ENCODE assay signal across 8 cellular contexts in the genomic region with DNA sequence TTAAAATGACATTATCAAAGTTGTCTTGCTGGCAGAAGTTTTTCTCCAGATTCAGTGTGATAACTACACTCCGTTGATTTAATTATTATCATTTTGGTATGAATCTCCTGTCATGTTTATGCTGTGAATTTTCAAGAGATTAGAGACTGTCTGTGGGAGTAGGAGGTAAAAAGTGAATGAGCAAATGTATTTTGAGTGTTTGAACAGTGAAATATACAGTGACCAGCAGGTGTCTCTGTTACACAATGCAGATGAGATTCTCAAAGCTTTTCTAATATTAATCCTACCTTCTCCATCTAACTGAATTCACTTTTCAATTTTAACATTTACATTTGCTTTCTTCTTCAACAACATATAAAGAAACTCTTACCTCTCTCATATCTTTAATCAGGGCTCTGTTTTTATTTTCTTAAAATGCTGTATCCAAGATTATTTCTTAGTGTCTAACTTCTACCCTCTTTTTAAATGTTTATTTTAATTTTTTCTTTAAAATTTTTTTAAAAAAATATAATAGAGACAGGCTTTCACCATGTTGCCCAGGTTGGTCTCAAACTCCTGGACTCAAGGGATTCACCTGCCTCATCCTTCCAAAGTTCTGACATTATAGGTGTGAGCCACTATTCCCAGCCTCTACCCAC. TPM values are rescaled to one million over a fixed set of nuclear protein-coding genes. Genes with fewer than 3 reads are reported as not detected.
A peak's percentile ranks its signal among the peaks of the same experiment; 100 is the strongest.
DNase-seq lines count a peak whose midpoint lies in the region; ATAC-seq, FAIRE-seq and TF ChIP-seq lines count a peak whose summit lies in the region.

No MANE protein-coding gene starts in this region.

- ATAC-seq in heart left ventricle (no peak), Right ventricle myocardium inferior (no peak), SK-N-SH treated with all-trans-retinoic acid at 6 μM for 48 hours (peak; percentile 73), foreskin keratinocyte (peak; percentile 45), HG02840 (IDR thresholded peaks at IDR 0.05; ENCODE audit: low FRiP score, unreplicated experiment) (no peak)

- H3K4me3 ChIP-seq in heart left ventricle (no peak overlapping the region), small intestine (ENCODE audit: low read depth in 1 of 2, low read length in 2 of 2) (no peak overlapping the region)

- WGBS in heart left ventricle, 4 donors, result 21 to 38% (median 30%) methylated on average over 1 of the region's 1 CpG
- 27 to 42% (median 37%) methylated on average over 1 of the region's 1 CpG for WGBS in small intestine, 3 donors

- H3K4me1 ChIP-seq in heart left ventricle, result no peaks in the 10 kb centered on the region
- H3K4me1 ChIP-seq in foreskin keratinocyte, result no peaks in the 10 kb centered on the region
- no peaks in the 10 kb centered on the region for H3K4me1 ChIP-seq in small intestine (ENCODE audit: control insufficient read depth in 2 of 2, insufficient read depth in 1 of 2, low read depth in 1 of 2, low read length in 1 of 2)

- FAIRE-seq in HTR-8/SVneo (lab: Jason Lieb, UNC), result no peak
- no peak for FAIRE-seq in small intestine (lab: Jason Lieb, UNC)

- H3K9me3 ChIP-seq in heart left ventricle, result peaks cover 0 to 6% (median 0%) of the 10 kb centered on the region in 12 donors
- no peaks in the 10 kb centered on the region for H3K9me3 ChIP-seq in small intestine (ENCODE audit: control insufficient read depth, low read depth)

- no peaks in the 10 kb centered on the region for H3K36me3 ChIP-seq in heart left ventricle
- no peaks in the 10 kb centered on the region for H3K36me3 ChIP-seq in small intestine (ENCODE audit: control insufficient read depth in 2 of 2, insufficient read depth in 2 of 2, low read length in 2 of 2)

- DNase-seq in heart left ventricle (no peak), Right ventricle myocardium inferior (ENCODE audit: missing footprints) (no peak), HTR-8/SVneo (ENCODE audit: insufficient read length, low spot score) (peak; percentile 23), foreskin keratinocyte (peak in 1 of 2 donors; percentile 15), small intestine (peak; percentile 33), cortex of kidney (lab: John Stamatoyannopoulos, UW) (no peak)

- H3K27ac ChIP-seq in heart left ventricle, result no peak overlapping the region
- H3K27ac ChIP-seq in foreskin keratinocyte, result no peak overlapping the region
- no peak overlapping the region for H3K27ac ChIP-seq in small intestine (ENCODE audit: low read depth in 1 of 2, low read length in 1 of 2)

- TF ChIP-seq CTCF in heart left ventricle (IDR thresholded peaks at IDR 0.05) (peak; percentile 29 to 67 (median 52)), foreskin keratinocyte (conservative IDR thresholded peaks at IDR 0.05) (peak; percentile 78)

- H3K27me3 ChIP-seq in heart left ventricle (no peaks in the 10 kb centered on the region), foreskin keratinocyte (no peaks in the 10 kb centered on the region), small intestine (ENCODE audit: control insufficient read depth in 2 of 2, insufficient read depth in 2 of 2, low read length in 2 of 2) (no peaks in the 10 kb centered on the region)

- intact Hi-C loops in heart left ventricle (cut with DNase I) (loop anchor here in 6 of 10 donors (5.0 to 10.0 kb wide), 3 partner anchors 1081 to 1191 kb away; no protein-coding TSS in a partner anchor), Right ventricle myocardium inferior (cut with DNase I) (loop anchor here (5.0 to 10.0 kb wide), 2 partner anchors 139 to 1189 kb away; no protein-coding TSS in a partner anchor)

- no peak for TF ChIP-seq POLR2A in heart left ventricle (IDR thresholded peaks at IDR 0.05)

TF ChIP-seq in SK-N-SH treated with all-trans-retinoic acid at 6 μM for 48 hours, 23 proteins besides CTCF, POLR2A, EP300 and RAD21:
- TF ChIP-seq BACH2 (CRISPR knock-in tag; IDR thresholded peaks at IDR 0.05; ENCODE audit: borderline replicate concordance) (no peak), ZNF70 (CRISPR knock-in tag; IDR thresholded peaks at IDR 0.05) (no peak), GLIS3 (CRISPR knock-in tag; IDR thresholded peaks at IDR 0.05) (no peak), CSDC2 (CRISPR knock-in tag; IDR thresholded peaks at IDR 0.05) (no peak), ISL1 (CRISPR knock-in tag; IDR thresholded peaks at IDR 0.05) (no peak), ZFP3 (CRISPR knock-in tag; IDR thresholded peaks at IDR 0.05) (no peak), ZNF565 (CRISPR knock-in tag; conservative IDR thresholded peaks at IDR 0.05; ENCODE audit: low read depth) (no peak), SNAI2 (CRISPR knock-in tag; IDR thresholded peaks at IDR 0.05) (no peak)
- TF ChIP-seq, protein P1, sequence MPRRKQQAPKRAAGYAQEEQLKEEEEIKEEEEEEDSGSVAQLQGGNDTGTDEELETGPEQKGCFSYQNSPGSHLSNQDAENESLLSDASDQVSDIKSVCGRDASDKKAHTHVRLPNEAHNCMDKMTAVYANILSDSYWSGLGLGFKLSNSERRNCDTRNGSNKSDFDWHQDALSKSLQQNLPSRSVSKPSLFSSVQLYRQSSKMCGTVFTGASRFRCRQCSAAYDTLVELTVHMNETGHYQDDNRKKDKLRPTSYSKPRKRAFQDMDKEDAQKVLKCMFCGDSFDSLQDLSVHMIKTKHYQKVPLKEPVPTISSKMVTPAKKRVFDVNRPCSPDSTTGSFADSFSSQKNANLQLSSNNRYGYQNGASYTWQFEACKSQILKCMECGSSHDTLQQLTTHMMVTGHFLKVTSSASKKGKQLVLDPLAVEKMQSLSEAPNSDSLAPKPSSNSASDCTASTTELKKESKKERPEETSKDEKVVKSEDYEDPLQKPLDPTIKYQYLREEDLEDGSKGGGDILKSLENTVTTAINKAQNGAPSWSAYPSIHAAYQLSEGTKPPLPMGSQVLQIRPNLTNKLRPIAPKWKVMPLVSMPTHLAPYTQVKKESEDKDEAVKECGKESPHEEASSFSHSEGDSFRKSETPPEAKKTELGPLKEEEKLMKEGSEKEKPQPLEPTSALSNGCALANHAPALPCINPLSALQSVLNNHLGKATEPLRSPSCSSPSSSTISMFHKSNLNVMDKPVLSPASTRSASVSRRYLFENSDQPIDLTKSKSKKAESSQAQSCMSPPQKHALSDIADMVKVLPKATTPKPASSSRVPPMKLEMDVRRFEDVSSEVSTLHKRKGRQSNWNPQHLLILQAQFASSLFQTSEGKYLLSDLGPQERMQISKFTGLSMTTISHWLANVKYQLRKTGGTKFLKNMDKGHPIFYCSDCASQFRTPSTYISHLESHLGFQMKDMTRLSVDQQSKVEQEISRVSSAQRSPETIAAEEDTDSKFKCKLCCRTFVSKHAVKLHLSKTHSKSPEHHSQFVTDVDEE (CRISPR knock-in tag; IDR thresholded peaks at IDR 0.05), result no peak
- TF ChIP-seq, protein P2, sequence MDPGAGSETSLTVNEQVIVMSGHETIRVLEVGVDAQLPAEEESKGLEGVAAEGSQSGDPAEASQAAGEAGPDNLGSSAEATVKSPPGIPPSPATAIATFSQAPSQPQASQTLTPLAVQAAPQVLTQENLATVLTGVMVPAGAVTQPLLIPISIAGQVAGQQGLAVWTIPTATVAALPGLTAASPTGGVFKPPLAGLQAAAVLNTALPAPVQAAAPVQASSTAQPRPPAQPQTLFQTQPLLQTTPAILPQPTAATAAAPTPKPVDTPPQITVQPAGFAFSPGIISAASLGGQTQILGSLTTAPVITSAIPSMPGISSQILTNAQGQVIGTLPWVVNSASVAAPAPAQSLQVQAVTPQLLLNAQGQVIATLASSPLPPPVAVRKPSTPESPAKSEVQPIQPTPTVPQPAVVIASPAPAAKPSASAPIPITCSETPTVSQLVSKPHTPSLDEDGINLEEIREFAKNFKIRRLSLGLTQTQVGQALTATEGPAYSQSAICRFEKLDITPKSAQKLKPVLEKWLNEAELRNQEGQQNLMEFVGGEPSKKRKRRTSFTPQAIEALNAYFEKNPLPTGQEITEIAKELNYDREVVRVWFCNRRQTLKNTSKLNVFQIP (CRISPR knock-in tag; IDR thresholded peaks at IDR 0.05; ENCODE audit: borderline replicate concordance, low read depth), result no peak
- TF ChIP-seq, protein P3, sequence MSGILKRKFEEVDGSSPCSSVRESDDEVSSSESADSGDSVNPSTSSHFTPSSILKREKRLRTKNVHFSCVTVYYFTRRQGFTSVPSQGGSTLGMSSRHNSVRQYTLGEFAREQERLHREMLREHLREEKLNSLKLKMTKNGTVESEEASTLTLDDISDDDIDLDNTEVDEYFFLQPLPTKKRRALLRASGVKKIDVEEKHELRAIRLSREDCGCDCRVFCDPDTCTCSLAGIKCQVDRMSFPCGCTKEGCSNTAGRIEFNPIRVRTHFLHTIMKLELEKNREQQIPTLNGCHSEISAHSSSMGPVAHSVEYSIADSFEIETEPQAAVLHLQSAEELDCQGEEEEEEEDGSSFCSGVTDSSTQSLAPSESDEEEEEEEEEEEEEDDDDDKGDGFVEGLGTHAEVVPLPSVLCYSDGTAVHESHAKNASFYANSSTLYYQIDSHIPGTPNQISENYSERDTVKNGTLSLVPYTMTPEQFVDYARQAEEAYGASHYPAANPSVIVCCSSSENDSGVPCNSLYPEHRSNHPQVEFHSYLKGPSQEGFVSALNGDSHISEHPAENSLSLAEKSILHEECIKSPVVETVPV (CRISPR knock-in tag; IDR thresholded peaks at IDR 0.05), result no peak
- TF ChIP-seq, protein P4, sequence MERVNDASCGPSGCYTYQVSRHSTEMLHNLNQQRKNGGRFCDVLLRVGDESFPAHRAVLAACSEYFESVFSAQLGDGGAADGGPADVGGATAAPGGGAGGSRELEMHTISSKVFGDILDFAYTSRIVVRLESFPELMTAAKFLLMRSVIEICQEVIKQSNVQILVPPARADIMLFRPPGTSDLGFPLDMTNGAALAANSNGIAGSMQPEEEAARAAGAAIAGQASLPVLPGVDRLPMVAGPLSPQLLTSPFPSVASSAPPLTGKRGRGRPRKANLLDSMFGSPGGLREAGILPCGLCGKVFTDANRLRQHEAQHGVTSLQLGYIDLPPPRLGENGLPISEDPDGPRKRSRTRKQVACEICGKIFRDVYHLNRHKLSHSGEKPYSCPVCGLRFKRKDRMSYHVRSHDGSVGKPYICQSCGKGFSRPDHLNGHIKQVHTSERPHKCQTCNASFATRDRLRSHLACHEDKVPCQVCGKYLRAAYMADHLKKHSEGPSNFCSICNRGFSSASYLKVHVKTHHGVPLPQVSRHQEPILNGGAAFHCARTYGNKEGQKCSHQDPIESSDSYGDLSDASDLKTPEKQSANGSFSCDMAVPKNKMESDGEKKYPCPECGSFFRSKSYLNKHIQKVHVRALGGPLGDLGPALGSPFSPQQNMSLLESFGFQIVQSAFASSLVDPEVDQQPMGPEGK (CRISPR knock-in tag; IDR thresholded peaks at IDR 0.05; ENCODE audit: borderline replicate concordance), result no peak
TF ChIP-seq in SK-N-SH treated with all-trans-retinoic acid at 6 μM for 48 hours: peak in this region for 0.

RNA-seq across cellular contexts. Expression of a gene that starts 20.9 kb away (rescaled TPM):
- 10 to 100 TPM; 10.2 to 23.7 (median 16.0) TPM for total RNA-seq in heart left ventricle
- 10 to 100 TPM in 1 of 2 donors, 1 to 10 TPM in 1; 3.0 to 23.8 TPM for polyA plus RNA-seq in heart left ventricle
- total RNA-seq in Right ventricle myocardium inferior, result 12.7 TPM
- 18.3 and 19.6 TPM in 2 replicates for total RNA-seq in foreskin keratinocyte
- 5.0 and 5.7 TPM in 2 replicates for polyA plus RNA-seq in foreskin keratinocyte
- 10 to 100 TPM in 1 of 3 donors, 1 to 10 TPM in 2; 1.6 to 10.3 (median 3.8) TPM for polyA plus RNA-seq in small intestine

Comparison
In these comparisons a context has a peak if more than half of its experiments do, and no peak if none do; other contexts are left out.
1. ATAC-seq: peak in SK-N-SH treated with all-trans-retinoic acid at 6 μM for 48 hours (single experiment) and foreskin keratinocyte (single experiment); none in heart left ventricle (0 of 4), Right ventricle myocardium inferior (single experiment) and HG02840 (single experiment).
2. DNase-seq: peak in HTR-8/SVneo (single experiment) and small intestine (single experiment); none in heart left ventricle (0 of 5), Right ventricle myocardium inferior (single experiment) and cortex of kidney (single experiment).